In genomic region chr12:123655420-123655819, GRCh38 we compare ENCODE assay signal across 10 cellular contexts.
A peak's percentile ranks its signal among the peaks of the same experiment; 100 is the strongest.
DNase-seq lines count a peak whose midpoint lies in the region; ATAC-seq lines count a peak whose summit lies in the region.
"Had no signal": no experiment of that assay in that cellular context is flagged by ENCODE, and none has a peak within 500 bp of the region (broad histone marks: within the 10 kb centered on the region; RNA-seq: fewer than 3 reads in every experiment).

No MANE protein-coding gene starts in this region.

- no peaks in the 10 kb centered on the region for H3K9me3 Mint-ChIP-seq in T-helper 2 cell treated with Interferon-gamma antibody and Interleukin-4, amounts not matched to agents 5 μg/mL and 100 μg/mL, for 36 hours

- no peak overlapping the region for H3K27ac Mint-ChIP-seq in T-helper 2 cell treated with Interferon-gamma antibody and Interleukin-4, amounts not matched to agents 5 μg/mL and 100 μg/mL, for 36 hours

- DNase-seq in superior temporal gyrus (ENCODE audit: extremely low spot score) = peak; percentile 36
- DNase-seq in T-helper 2 cell treated with Interferon-gamma antibody and Interleukin-4, amounts not matched to agents 5 μg/mL and 100 μg/mL, for 36 hours (ENCODE audit: low spot score) = no peak
- DNase-seq in activated CD4-positive, alpha-beta T cell treated with anti-CD3 and anti-CD28 coated beads, Interleukin-2, amount 50 U/mL, for 48 hours = no peak
- DNase-seq in activated CD4-positive, alpha-beta T cell treated with anti-CD3 and anti-CD28 coated beads, Interleukin-2, amount 50 U/mL, for 4 hours = no peak
- DNase-seq: HCEC 1CT, NCI-H146, SIG-M5 had no signal

- H3K36me3 Mint-ChIP-seq in T-helper 2 cell treated with Interferon-gamma antibody and Interleukin-4, amounts not matched to agents 5 μg/mL and 100 μg/mL, for 36 hours (ENCODE audit: low read depth) = peaks cover 33% of the 10 kb centered on the region

- no peaks in the 10 kb centered on the region for H3K27me3 Mint-ChIP-seq in T-helper 2 cell treated with Interferon-gamma antibody and Interleukin-4, amounts not matched to agents 5 μg/mL and 100 μg/mL, for 36 hours (ENCODE audit: low read depth)

- no peak overlapping the region for H3K4me3 Mint-ChIP-seq in T-helper 2 cell treated with Interferon-gamma antibody and Interleukin-4, amounts not matched to agents 5 μg/mL and 100 μg/mL, for 36 hours

- ATAC-seq in GM19324 (IDR thresholded peaks at IDR 0.05; ENCODE audit: low FRiP score, unreplicated experiment) (peak; percentile 87), HG02763 (IDR thresholded peaks at IDR 0.05; ENCODE audit: unreplicated experiment) (peak; percentile 83), HG03571 (IDR thresholded peaks at IDR 0.05; ENCODE audit: unreplicated experiment) (peak; percentile 75)

- H3K4me1 Mint-ChIP-seq in T-helper 2 cell treated with Interferon-gamma antibody and Interleukin-4, amounts not matched to agents 5 μg/mL and 100 μg/mL, for 36 hours (ENCODE audit: low read depth) = peaks cover 8% of the 10 kb centered on the region
